8 cellular contexts compared by ENCODE assay signal in the genomic region with DNA sequence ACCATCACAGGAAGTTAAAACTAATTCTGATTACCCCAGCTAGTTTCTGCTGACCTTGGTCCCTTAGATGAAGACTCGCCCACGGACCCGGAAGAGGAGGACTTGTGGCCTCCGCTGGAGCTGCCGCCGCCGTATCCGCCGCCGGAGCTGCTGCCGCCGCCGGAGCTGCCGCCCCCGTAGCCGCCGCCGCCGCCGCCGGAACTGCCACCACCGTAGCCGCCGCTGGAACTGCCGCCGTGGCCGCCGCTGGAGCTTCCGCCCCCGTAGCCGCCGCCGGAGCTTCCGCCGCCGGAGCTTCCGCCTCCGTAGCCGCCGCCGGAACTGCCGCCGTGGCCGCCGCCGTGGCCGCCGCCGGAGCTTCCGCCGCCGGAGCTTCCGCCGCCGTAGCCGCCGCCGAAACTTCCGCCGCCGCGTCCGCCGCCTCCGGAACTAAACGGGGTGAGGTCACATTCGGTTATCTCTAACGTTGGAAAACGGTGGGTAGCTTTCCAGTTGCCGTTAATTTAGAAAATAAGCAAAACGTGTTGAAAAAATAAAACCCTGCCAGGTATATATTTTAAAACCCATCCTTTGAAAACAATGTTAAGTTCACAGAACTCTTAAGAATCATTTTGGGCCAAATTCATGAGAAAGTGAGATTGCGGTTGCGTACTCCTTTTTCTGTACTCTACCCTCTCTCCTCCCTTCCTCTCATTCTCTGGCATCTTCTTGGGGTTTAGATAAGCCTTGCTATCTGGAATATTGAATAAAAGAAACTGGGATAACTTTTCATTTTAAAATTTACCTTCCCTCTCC. TPM values are rescaled to one million over a fixed set of nuclear protein-coding genes. Genes with fewer than 3 reads are reported as not detected.
DNase-seq lines count a peak whose midpoint lies in the region; ATAC-seq, FAIRE-seq and TF ChIP-seq lines count a peak whose summit lies in the region.

No MANE protein-coding gene starts in this region.

- H3K27ac Mint-ChIP-seq in activated naive CD8-positive, alpha-beta T cell: peak overlapping the region; percentile 93

- peaks cover 19% of the 10 kb centered on the region for H3K36me3 Mint-ChIP-seq in activated naive CD8-positive, alpha-beta T cell

- WGBS in pancreas, 2 donors: 1% methylated on average over 58 to 73 of the region's 73 CpGs
- WGBS in thyroid gland, 2 donors: 1% methylated on average over 38 to 40 of the region's 73 CpGs

- peak; percentile 10 to 83 for TF ChIP-seq POLR2A in thyroid gland (IDR thresholded peaks at IDR 0.05)

- no peaks in the 10 kb centered on the region for H3K27me3 ChIP-seq in pancreas
- no peaks in the 10 kb centered on the region for H3K27me3 ChIP-seq in thyroid gland

- ATAC-seq in Right ventricle myocardium inferior (peak; percentile 89), pancreas (peak; percentile 97 to 99 (median 98))

- TF ChIP-seq CTCF in pancreas (IDR thresholded peaks at IDR 0.05): no peak
- TF ChIP-seq CTCF in thyroid gland (IDR thresholded peaks at IDR 0.05): peak in 1 of 6 experiments; percentile 3

- intact Hi-C loops in Right ventricle myocardium inferior (cut with DNase I): loop anchor here (5.0 kb wide), 1 partner anchor 38 kb away; no protein-coding TSS in a partner anchor
- intact Hi-C loops in pancreas (cut with DNase I): no loop called here
- intact Hi-C loops in thyroid gland (cut with DNase I): no loop called here

- H3K9me3 ChIP-seq in pancreas: no peaks in the 10 kb centered on the region
- no peaks in the 10 kb centered on the region for H3K9me3 ChIP-seq in thyroid gland

- peak overlapping the region; percentile 61 to 91 (median 86) for H3K27ac ChIP-seq in pancreas
- H3K27ac ChIP-seq in thyroid gland: peak overlapping the region; percentile 64 to 88 (median 81)

- H3K4me1 Mint-ChIP-seq in activated naive CD8-positive, alpha-beta T cell (ENCODE audit: low read depth): peaks cover 19% of the 10 kb centered on the region

- H3K36me3 ChIP-seq in pancreas (no peaks in the 10 kb centered on the region), thyroid gland (no peaks in the 10 kb centered on the region)

- no peaks in the 10 kb centered on the region for H3K9me3 Mint-ChIP-seq in activated naive CD8-positive, alpha-beta T cell (ENCODE audit: low read depth)

- peaks cover 0 to 18% (median 8%) of the 10 kb centered on the region in 3 donors for H3K4me1 ChIP-seq in pancreas
- peaks cover 9% of the 10 kb centered on the region in 2 donors for H3K4me1 ChIP-seq in thyroid gland

- H3K4me3 Mint-ChIP-seq in activated naive CD8-positive, alpha-beta T cell: peak overlapping the region; percentile 95

- DNase-seq in EH (ENCODE audit: low read depth) (peak; percentile 89), HCEC 1CT (peak; percentile 82), MV-4-11 (lab: John Stamatoyannopoulos, UW) (peak; percentile 66), SKM-1 (lab: John Stamatoyannopoulos, UW; ENCODE audit: unreplicated experiment) (peak; percentile 50), Right ventricle myocardium inferior (ENCODE audit: missing footprints) (peak; percentile 91), pancreas (peak; percentile 78 to 93 (median 82)), thyroid gland (peak; percentile 74 to 76)

- H3K27me3 Mint-ChIP-seq in activated naive CD8-positive, alpha-beta T cell: peaks cover 7% of the 10 kb centered on the region

- FAIRE-seq in pancreas (lab: Jason Lieb, UNC): no peak

- H3K4me3 ChIP-seq in pancreas (peak overlapping the region; percentile 47 to 75 (median 72)), thyroid gland (replicated peaks in 1 of 3) (peak overlapping the region; percentile 19 to 90 (median 66))

RNA-seq across cellular contexts. Expression of a gene that starts 3.5 kb away (rescaled TPM):
- total RNA-seq in Right ventricle myocardium inferior (48.0 TPM), pancreas (10 to 100 TPM; 13.9 to 25.5 (median 19.6) TPM), thyroid gland (10 to 100 TPM in 2 of 4 donors, 1 to 10 TPM in 2; 1.3 to 10.8 (median 8.8) TPM)
- polyA plus RNA-seq in pancreas: 10 to 100 TPM; 29.2 to 31.0 TPM

RNA-seq across cellular contexts. Expression of a gene that starts 19.2 kb away (rescaled TPM):
- total RNA-seq in Right ventricle myocardium inferior (not detected), pancreas (not detected), thyroid gland (not detected)
- polyA plus RNA-seq in pancreas: not detected

RNA-seq across cellular contexts. Expression of a gene that starts 36.6 kb away (rescaled TPM):
- total RNA-seq in Right ventricle myocardium inferior (not detected), pancreas (not detected), thyroid gland (not detected)
- not detected for polyA plus RNA-seq in pancreas

RNA-seq across cellular contexts. Expression of a gene that starts 46.9 kb away (rescaled TPM):
- total RNA-seq in Right ventricle myocardium inferior: not detected
- total RNA-seq in pancreas: not detected
- not detected for polyA plus RNA-seq in pancreas
- not detected for total RNA-seq in thyroid gland

RNA-seq across cellular contexts. Expression of a gene that starts 48.1 kb away (rescaled TPM):
- total RNA-seq in Right ventricle myocardium inferior: not detected
- total RNA-seq in pancreas: not detected
- polyA plus RNA-seq in pancreas: not detected
- not detected for total RNA-seq in thyroid gland

Comparison
In these comparisons a context has a peak if more than half of its experiments do, and no peak if none do; other contexts are left out.
1. Peak in every context shown above with its lines: DNase-seq, ATAC-seq, H3K4me3 ChIP-seq and H3K27ac ChIP-seq.